15 cellular contexts compared by ENCODE assay signal in the genomic region with DNA sequence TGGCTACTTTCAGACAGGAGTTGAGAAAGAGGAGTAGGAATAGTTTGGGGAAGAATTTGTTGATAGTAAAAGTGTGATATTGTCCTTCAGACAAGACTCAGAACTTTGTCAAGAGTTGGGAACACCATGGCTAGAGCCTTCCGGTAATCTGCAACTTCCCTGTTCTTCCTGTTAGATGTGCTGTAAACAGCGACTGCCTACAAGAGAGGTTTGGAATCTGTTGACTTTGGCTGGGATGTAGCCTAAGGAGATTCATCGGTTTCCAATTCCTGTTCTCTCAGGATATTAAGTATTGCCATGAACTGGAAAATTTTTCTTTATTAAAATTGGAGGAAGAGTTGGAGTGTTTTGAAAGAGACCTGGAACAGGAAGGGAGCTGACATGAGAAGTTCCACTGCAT. TPM values are rescaled to one million over a fixed set of nuclear protein-coding genes. Genes with fewer than 3 reads are reported as not detected.
DNase-seq lines count a peak whose midpoint lies in the region; ATAC-seq, FAIRE-seq and TF ChIP-seq lines count a peak whose summit lies in the region.
"Had no signal": no experiment of that assay in that cellular context is flagged by ENCODE, and none has a peak within 500 bp of the region (broad histone marks: within the 10 kb centered on the region; RNA-seq: fewer than 3 reads in every experiment).

No MANE protein-coding gene starts in this region.

- H3K9ac ChIP-seq in liver (ENCODE audit: low read depth in 1 of 2, low read length in 2 of 2), result no peak overlapping the region
- H3K9ac ChIP-seq in HepG2 (ENCODE audit: insufficient read depth, low read depth, low read length), result no peak overlapping the region
- no peak overlapping the region for H3K9ac ChIP-seq in kidney (ENCODE audit: low read length in 2 of 2)
- no peak overlapping the region for H3K9ac ChIP-seq in GM23248

- POLR2A ChIA-PET in HepG2 (lab: Yijun Ruan, JAX), result no interaction called here

- CTCF ChIA-PET in HepG2 (lab: Yijun Ruan, JAX; ENCODE audit: low intra/inter-chr PET ratio, low total read pairs), result no interaction called here

- peaks cover 27% of the 10 kb centered on the region for H3K4me1 Mint-ChIP-seq in mesothelial cell of epicardium

- FAIRE-seq in HepG2 (lab: Jason Lieb, UNC), result no peak
- no peak for FAIRE-seq in kidney (lab: Jason Lieb, UNC)
- FAIRE-seq: pancreas had no signal

- H3K27me3 ChIP-seq in liver (ENCODE audit: control insufficient read depth in 4 of 4, insufficient read depth in 4 of 4, low read length in 3 of 4) (no peaks in the 10 kb centered on the region), HepG2 (ENCODE audit: control insufficient read depth in 1 of 2, insufficient read depth in 2 of 2, low read length in 2 of 2) (no peaks in the 10 kb centered on the region), GM23248 (replicated peaks; ENCODE audit: insufficient read depth) (no peaks in the 10 kb centered on the region)
- H3K27me3 ChIP-seq: foreskin keratinocyte, pancreas, SJSA1 had no signal

- H3K4me1 ChIP-seq in liver (ENCODE audit: control insufficient read depth in 4 of 4, insufficient read depth in 4 of 4, low read length in 3 of 4) (peaks cover 6 to 49% (median 28%) of the 10 kb centered on the region in 4 donors), HepG2 (ENCODE audit: insufficient read depth, low read length) (peaks cover 81% of the 10 kb centered on the region), kidney (ENCODE audit: control insufficient read depth in 1 of 2, insufficient read depth in 1 of 2, low read depth in 1 of 2, low read length in 2 of 2) (peaks cover 11 to 31% of the 10 kb centered on the region in 2 donors), GM23248 (ENCODE audit: insufficient read depth) (peaks cover 25% of the 10 kb centered on the region)

- no peak overlapping the region for H3K27ac Mint-ChIP-seq in mesothelial cell of epicardium
- H3K27ac Mint-ChIP-seq: activated naive CD4-positive, alpha-beta T cell treated with anti-CD3 and anti-CD28 coated beads, Interleukin-2, amount 50 U/mL, for 24 hours; CD8-positive, alpha-beta T cell had no signal

- H3K4me2 ChIP-seq in HepG2 (ENCODE audit: low read depth, low read length) (no peak overlapping the region), GM23248 (ENCODE audit: unreplicated experiment) (no peak overlapping the region)

- no peak overlapping the region for H3K4me3 ChIP-seq in liver (ENCODE audit: low read depth in 1 of 3, low read length in 3 of 3)
- no peak overlapping the region for H3K4me3 ChIP-seq in HepG2 (replicated peaks in 1 of 3; ENCODE audit: insufficient read depth in 1 of 3, low read depth in 2 of 3, low read length in 3 of 3)
- H3K4me3 ChIP-seq in kidney (ENCODE audit: low read length in 2 of 2), result no peak overlapping the region
- no peak overlapping the region for H3K4me3 ChIP-seq in GM23248
- H3K4me3 ChIP-seq: pancreas, SJSA1 had no signal

- DNase-seq in HepG2 (ENCODE audit: low spot score) (no peak), kidney (no peak), sciatic nerve (ENCODE audit: low spot score) (no peak), mesothelial cell of epicardium (ENCODE audit: low spot score in 2 of 2, unreplicated experiment in 2 of 2) (no peak), HT-29 (ENCODE audit: low spot score) (no peak), GM23248 (no peak), NCI-H1436 treated with DMSO at 0.1 percent for 48 hours (lab: John Stamatoyannopoulos, UW) (no peak)
- DNase-seq: CD8-positive, alpha-beta T cell; foreskin keratinocyte; midbrain; NCI-H345; pancreas had no signal

- H4K20me1 ChIP-seq in HepG2 (ENCODE audit: insufficient read depth, low read length), result no peaks in the 10 kb centered on the region
- H4K20me1 ChIP-seq in GM23248 (ENCODE audit: insufficient read depth), result no peaks in the 10 kb centered on the region

- TF ChIP-seq EP300 in HepG2 (IDR thresholded peaks at IDR 0.05; ENCODE audit: low read depth in 2 of 2, low read length in 2 of 2) (no peak), HepG2 (CRISPR knock-in tag; IDR thresholded peaks at IDR 0.05; ENCODE audit: borderline replicate concordance) (no peak)

- WGBS in liver, result 23% methylated on average over 3 of the region's 3 CpGs
- WGBS in HepG2 (ENCODE audit: low lambda C conversion rate), result 98% methylated on average over 3 of the region's 3 CpGs
- WGBS in GM23248 (ENCODE audit: low coverage in 1 of 2, low lambda C conversion rate in 2 of 2, missing lambda C conversion rate in 2 of 2), 2 experiments, result 25 to 26% methylated on average over 3 of the region's 3 CpGs

- H3K36me3 Mint-ChIP-seq in mesothelial cell of epicardium, result no peaks in the 10 kb centered on the region

- intact Hi-C loops in HepG2 (cut with micrococcal nuclease; ENCODE audit: unreplicated experiment), result no loop called here
- intact Hi-C loops in kidney (cut with DNase I), result no loop called here
- intact Hi-C loops in sciatic nerve (cut with DNase I), result no loop called here

- H3K9me3 ChIP-seq in liver (ENCODE audit: control insufficient read depth in 4 of 4, low read length in 3 of 4) (no peaks in the 10 kb centered on the region), HepG2 (ENCODE audit: low read length) (no peaks in the 10 kb centered on the region), kidney (ENCODE audit: control insufficient read depth in 1 of 2, low read length in 2 of 2) (no peaks in the 10 kb centered on the region), GM23248 (ENCODE audit: low read depth) (no peaks in the 10 kb centered on the region)
- H3K9me3 ChIP-seq: pancreas, SJSA1 had no signal

- in situ Hi-C loops in HepG2 (cut with HindIII; ENCODE audit: extremely low pct_ligation_motif_present, low pct_unique_long_range_greater_than_20kb), result no loop called here
- in situ Hi-C loops in GM23248 (cut with MboI), result no loop called here

- H3K36me3 ChIP-seq in liver (ENCODE audit: control insufficient read depth in 4 of 4, insufficient read depth in 3 of 4, low read depth in 1 of 4, low read length in 3 of 4) (no peaks in the 10 kb centered on the region), HepG2 (replicated peaks in 1 of 2; ENCODE audit: control insufficient read depth in 1 of 2, insufficient read depth in 2 of 2, low read length in 2 of 2) (no peaks in the 10 kb centered on the region), kidney (ENCODE audit: control insufficient read depth in 1 of 2, insufficient read depth in 2 of 2, low read length in 2 of 2) (no peaks in the 10 kb centered on the region), GM23248 (ENCODE audit: low read depth) (no peaks in the 10 kb centered on the region)
- H3K36me3 ChIP-seq: pancreas, SJSA1 had no signal

- H2AFZ ChIP-seq in HepG2 (ENCODE audit: low read length), result no peak overlapping the region
- H2AFZ ChIP-seq in GM23248, result no peak overlapping the region

- H3K27ac ChIP-seq in liver (ENCODE audit: low read depth in 1 of 2, low read length in 2 of 2) (peak overlapping the region; percentile 41 to 70), HepG2 (ENCODE audit: extremely low read length, insufficient read depth, low read length) (no peak overlapping the region), kidney (ENCODE audit: low read depth in 2 of 2, low read length in 2 of 2) (peak overlapping the region; percentile 71 to 81), GM23248 (no peak overlapping the region)
- H3K27ac ChIP-seq: foreskin keratinocyte, pancreas, SJSA1 had no signal

- H3K27me3 Mint-ChIP-seq in mesothelial cell of epicardium (ENCODE audit: low read depth), result no peaks in the 10 kb centered on the region
- H3K27me3 Mint-ChIP-seq: activated naive CD4-positive, alpha-beta T cell treated with anti-CD3 and anti-CD28 coated beads, Interleukin-2, amount 50 U/mL, for 24 hours had no signal

- no peak for ATAC-seq in HepG2
- peak; percentile 87 for ATAC-seq in sciatic nerve
- ATAC-seq: CD8-positive, alpha-beta T cell; foreskin keratinocyte; pancreas had no signal

- TF ChIP-seq POLR2A in HepG2 (IDR thresholded peaks at IDR 0.05; ENCODE audit: insufficient read depth in 1 of 2, low read depth in 2 of 2, low read length in 2 of 2), result no peak

- no peaks in the 10 kb centered on the region for H3K9me3 Mint-ChIP-seq in mesothelial cell of epicardium
- H3K9me3 Mint-ChIP-seq: activated naive CD4-positive, alpha-beta T cell treated with anti-CD3 and anti-CD28 coated beads, Interleukin-2, amount 50 U/mL, for 24 hours; CD8-positive, alpha-beta T cell had no signal

- no TSS peak for BruUV-seq in HepG2 (replicated peaks; lab: Mats Ljungman, UMichigan)

- TF ChIP-seq CTCF in liver (IDR thresholded peaks at IDR 0.05; ENCODE audit: low read depth, low read length, missing input control) (no peak), HepG2 (CRISPR knock-in tag; IDR thresholded peaks at IDR 0.05) (no peak), kidney (IDR thresholded peaks at IDR 0.05; ENCODE audit: borderline replicate concordance, extremely low read depth, insufficient read depth) (no peak), mesothelial cell of epicardium (IDR thresholded peaks at IDR 0.05; ENCODE audit: unreplicated experiment) (no peak)

- no peak overlapping the region for H3K4me3 Mint-ChIP-seq in mesothelial cell of epicardium
- H3K4me3 Mint-ChIP-seq: activated naive CD4-positive, alpha-beta T cell treated with anti-CD3 and anti-CD28 coated beads, Interleukin-2, amount 50 U/mL, for 24 hours; CD8-positive, alpha-beta T cell had no signal

- H3K79me2 ChIP-seq in HepG2 (ENCODE audit: insufficient read depth, low read length), result peaks cover 16% of the 10 kb centered on the region
- H3K79me2 ChIP-seq in GM23248 (ENCODE audit: insufficient read depth), result no peaks in the 10 kb centered on the region

- peaks cover 8% of the 10 kb centered on the region for H3F3A ChIP-seq in GM23248 (ENCODE audit: insufficient read depth)

- TF ChIP-seq RAD21 in liver (IDR thresholded peaks at IDR 0.05) (no peak), HepG2 (CRISPR knock-in tag; IDR thresholded peaks at IDR 0.05) (no peak)

- no peaks in the 10 kb centered on the region for H3K9me2 ChIP-seq in GM23248 (ENCODE audit: insufficient read depth)

RNA-seq across cellular contexts. Expression of gene ARHGAP26, which starts 43.9 kb away (rescaled TPM):
- total RNA-seq in liver (10 to 100 TPM in 1 of 2 donors, 1 to 10 TPM in 1; 4.4 to 16.7 TPM), HepG2 (2016; rRNA removed; fragmentation: Illumina TruSeq; extraction: Trizol) (11.9 and 18.2 TPM in 2 replicates), kidney (85.7 TPM), sciatic nerve (71.6 TPM), mesothelial cell of epicardium (8.9 to 9.6 TPM (median 9.4 TPM) in 3 replicates)
- polyA plus RNA-seq in liver (1 to 10 TPM; 1.8 to 3.9 TPM), HepG2 (2011; rRNA removed) (9.1 and 9.6 TPM in 2 replicates), kidney (ENCODE audit: insufficient read depth, low read depth, low replicate concordance) (2.5 TPM), GM23248 (2016; fragmentation: Nextera tagmentation; extraction: Ambion mirVana) (1.7 and 1.9 TPM in 2 replicates)
- total RNA-seq in HepG2 (2016; cell fraction: cytosol; rRNA removed; fragmentation: Illumina TruSeq; extraction: Trizol; ENCODE audit: low read depth), result 19.7 and 23.1 TPM in 2 replicates
- 13.7 and 16.7 TPM in 2 replicates for total RNA-seq in HepG2 (2016; cell fraction: insoluble cytoplasmic fraction; rRNA removed; fragmentation: Illumina TruSeq; extraction: Trizol)
- total RNA-seq in HepG2 (2016; cell fraction: membrane; rRNA removed; fragmentation: Illumina TruSeq; extraction: Trizol), result 6.8 and 8.5 TPM in 2 replicates
- 81.5 and 87.1 TPM in 2 replicates for total RNA-seq in HepG2 (2016; cell fraction: nucleus; rRNA removed; fragmentation: Illumina TruSeq; extraction: Trizol)
- 2.5 and 2.7 TPM in 2 replicates for polyA plus RNA-seq in HepG2 (2011; cell fraction: cytosol; rRNA removed)
- 27.9 and 47.7 TPM in 2 replicates for polyA plus RNA-seq in HepG2 (2011; cell fraction: nucleus; rRNA removed)
- 8.8 and 10.3 TPM in 2 replicates for polyA plus RNA-seq in HepG2 (2012)
- 0.63 and 0.71 TPM in 2 replicates for polyA plus RNA-seq in HepG2 (2016; cell fraction: cytosol; fragmentation: Illumina TruSeq; extraction: Trizol; ENCODE audit: low read depth)
- polyA plus RNA-seq in HepG2 (2016; cell fraction: insoluble cytoplasmic fraction; fragmentation: Illumina TruSeq; extraction: Trizol; ENCODE audit: low read depth), result 8.9 and 9.9 TPM in 2 replicates
- polyA plus RNA-seq in HepG2 (2016; cell fraction: membrane; fragmentation: Illumina TruSeq; extraction: Trizol; ENCODE audit: low read depth), result 1.4 and 1.7 TPM in 2 replicates
- polyA plus RNA-seq in HepG2 (2016; cell fraction: nucleus; fragmentation: Illumina TruSeq; extraction: Trizol; ENCODE audit: insufficient read depth, low read depth), result 34.1 and 38.4 TPM in 2 replicates
- polyA minus RNA-seq in HepG2 (2011; rRNA and poly(A)+ RNA removed; ENCODE audit: low replicate concordance), result 7.2 and 23.4 TPM in 2 replicates
- 6.4 TPM in 2 replicates for polyA minus RNA-seq in HepG2 (2011; cell fraction: cytosol; rRNA and poly(A)+ RNA removed)
- 87.8 and 98.5 TPM in 2 replicates for polyA minus RNA-seq in HepG2 (2011; cell fraction: nucleus; rRNA and poly(A)+ RNA removed)
- 13.0 and 19.6 TPM in 2 replicates for total RNA-seq in HT-29 (2014; rRNA removed; shearing (Covaris generic))
- 1.6 and 8.3 TPM in 2 replicates for total RNA-seq in GM23248 (2014; rRNA removed; shearing (Covaris generic))

Comparison
In these comparisons a context has a peak if more than half of its experiments do, and no peak if none do; other contexts are left out.
1. H3K27ac ChIP-seq: peak in liver (2 of 2) and kidney (2 of 2); none in HepG2 (single experiment) and GM23248 (single experiment).